In the genomic region with DNA sequence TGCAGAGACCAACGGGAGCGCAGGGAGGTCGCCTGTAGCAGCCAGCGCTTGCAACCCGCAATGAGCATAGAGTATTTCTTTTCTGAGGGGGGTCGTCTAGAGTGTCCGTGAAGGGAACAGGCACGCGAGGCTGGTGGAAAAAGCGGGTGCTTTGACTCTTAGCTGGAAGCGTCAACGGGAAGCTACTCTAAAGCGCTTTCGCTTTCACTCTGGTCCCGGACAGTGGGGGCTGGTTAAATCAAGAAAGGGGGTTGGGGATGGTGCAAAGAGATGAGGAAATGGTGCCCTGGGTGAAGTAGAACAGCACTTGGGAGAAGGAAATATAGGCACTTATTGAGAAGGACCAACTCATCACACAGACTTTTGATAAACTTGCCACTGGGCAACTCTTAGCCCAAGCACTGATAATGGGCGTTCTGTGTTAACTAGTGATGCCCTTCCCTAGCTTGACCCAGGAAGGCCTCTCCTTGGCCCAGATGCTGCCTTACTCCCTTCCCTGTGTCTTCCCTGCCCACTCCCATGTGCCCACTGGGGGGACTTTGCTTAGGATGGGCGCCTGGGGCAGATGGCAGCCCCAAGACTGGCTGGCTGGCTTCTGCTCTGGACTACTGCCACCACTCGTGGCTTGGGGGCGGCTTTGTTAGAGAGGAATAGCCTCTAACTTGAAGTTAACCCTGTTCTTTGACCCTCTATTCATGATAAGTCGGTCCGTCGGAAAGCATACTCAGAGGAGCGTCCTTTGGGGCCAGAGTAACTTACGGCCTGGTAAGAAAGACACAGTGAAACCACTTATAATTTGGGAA, we compare ENCODE assay signal across 8 cellular contexts. TPM values are rescaled to one million over a fixed set of nuclear protein-coding genes. Genes with fewer than 3 reads are reported as not detected.
DNase-seq lines count a peak whose midpoint lies in the region; ATAC-seq, FAIRE-seq and TF ChIP-seq lines count a peak whose summit lies in the region.

No MANE protein-coding gene starts in this region.

- CTCF ChIA-PET in activated naive CD4-positive, alpha-beta T cell treated with anti-CD3 and anti-CD28 coated beads, Interleukin-2, amount 10 ng/mL, durations not matched to agents 7 days and 5 days (lab: Charles Lee), result interaction anchor here (0.6 to 8.0 kb wide), 12 partner anchors 10 to 130 kb away, joined by 3 to 158 read pairs (median 5); a partner anchor contains a TSS
- CTCF ChIA-PET in HEK293T (lab: Yijun Ruan, JAX), result interaction anchor here (2.0 to 3.9 kb wide), 2 partner anchors 14 to 16 kb away, joined by 10 to 41 read pairs; a partner anchor contains a TSS

- intact Hi-C loops in head of caudate nucleus (cut with DNase I), result no loop called here
- intact Hi-C loops in pancreas (cut with DNase I), result no loop called here

- no peaks in the 10 kb centered on the region for H3K36me3 ChIP-seq in NT2/D1 (ENCODE audit: insufficient read depth, insufficient read length, low read length)
- no peaks in the 10 kb centered on the region for H3K36me3 ChIP-seq in pancreas

- POLR2A ChIA-PET in HEK293T (lab: Yijun Ruan, JAX), result interaction anchor here (2.2 to 5.3 kb wide), 4 partner anchors 10 to 118 kb away, joined by 4 to 54 read pairs (median 18); a partner anchor contains a TSS

- ATAC-seq in pancreas (peak in 3 of 4 donors; percentile 2 to 43 (median 37)), HG03139 (IDR thresholded peaks at IDR 0.05; ENCODE audit: unreplicated experiment) (no peak)

- no peaks in the 10 kb centered on the region for H3K27me3 Mint-ChIP-seq in activated naive CD4-positive, alpha-beta T cell treated with anti-CD3 and anti-CD28 coated beads, Interleukin-2, amount 10 ng/mL, durations not matched to agents 7 days and 5 days

- peak overlapping the region; percentile 96 for H3K4me3 Mint-ChIP-seq in activated naive CD4-positive, alpha-beta T cell treated with anti-CD3 and anti-CD28 coated beads, Interleukin-2, amount 10 ng/mL, durations not matched to agents 7 days and 5 days

- TF ChIP-seq CTCF in pancreas (IDR thresholded peaks at IDR 0.05), result no peak

- H3K4me3 ChIP-seq in NT2/D1 (ENCODE audit: insufficient read length, low read depth) (peak overlapping the region; percentile 40), pancreas (peak overlapping the region; percentile 60 to 98 (median 90))

- peak overlapping the region; percentile 85 to 98 (median 92) for H3K27ac ChIP-seq in pancreas

- peaks cover 65% of the 10 kb centered on the region for H3K4me1 Mint-ChIP-seq in activated naive CD4-positive, alpha-beta T cell treated with anti-CD3 and anti-CD28 coated beads, Interleukin-2, amount 10 ng/mL, durations not matched to agents 7 days and 5 days

- H3K9me3 ChIP-seq in NT2/D1 (ENCODE audit: insufficient read depth, low read length) (no peaks in the 10 kb centered on the region), pancreas (no peaks in the 10 kb centered on the region)

- FAIRE-seq in pancreas (lab: Jason Lieb, UNC), result no peak

- peak; percentile 59 for DNase-seq in EL
- peak; percentile 42 for DNase-seq in HCEC 1CT
- DNase-seq in NT2/D1 (ENCODE audit: low read depth, low spot score), result no peak
- peak; percentile 81 for DNase-seq in activated naive CD4-positive, alpha-beta T cell treated with anti-CD3 and anti-CD28 coated beads, Interleukin-2, amount 10 ng/mL, durations not matched to agents 7 days and 5 days
- DNase-seq in head of caudate nucleus, result peak in 24 of 42 donors; percentile 21 to 75 (median 44)
- DNase-seq in pancreas, result peak in 3 of 6 donors; percentile 19 to 55 (median 35)
- no peak for DNase-seq in HEK293T (ENCODE audit: extremely low spot score)

- 19 to 20% methylated on average over 22 to 24 of the region's 24 CpGs for WGBS in pancreas, 2 donors

- peaks cover 72% of the 10 kb centered on the region for H3K27me3 ChIP-seq in NT2/D1 (ENCODE audit: insufficient read depth, insufficient read length)
- H3K27me3 ChIP-seq in pancreas, result no peaks in the 10 kb centered on the region

- H3K9me3 Mint-ChIP-seq in activated naive CD4-positive, alpha-beta T cell treated with anti-CD3 and anti-CD28 coated beads, Interleukin-2, amount 10 ng/mL, durations not matched to agents 7 days and 5 days, result no peaks in the 10 kb centered on the region

- H3K4me1 ChIP-seq in NT2/D1 (ENCODE audit: insufficient read depth, insufficient read length) (no peaks in the 10 kb centered on the region), pancreas (peaks cover 0 to 10% (median 0%) of the 10 kb centered on the region in 3 donors)

- peaks cover 82% of the 10 kb centered on the region for H3K36me3 Mint-ChIP-seq in activated naive CD4-positive, alpha-beta T cell treated with anti-CD3 and anti-CD28 coated beads, Interleukin-2, amount 10 ng/mL, durations not matched to agents 7 days and 5 days

- peak overlapping the region; percentile 99 for H3K27ac Mint-ChIP-seq in activated naive CD4-positive, alpha-beta T cell treated with anti-CD3 and anti-CD28 coated beads, Interleukin-2, amount 10 ng/mL, durations not matched to agents 7 days and 5 days

- peak overlapping the region; percentile 61 for H3K9ac ChIP-seq in NT2/D1 (ENCODE audit: insufficient read length, low read depth)

TF ChIP-seq in HEK293T, 16 proteins besides CTCF, POLR2A, EP300 and RAD21:
- TF ChIP-seq NFRKB (IDR thresholded peaks at IDR 0.05) (no peak), CTBP1 (IDR thresholded peaks at IDR 0.05; ENCODE audit: borderline replicate concordance) (no peak), L3MBTL2 (conservative IDR thresholded peaks at IDR 0.05) (no peak), ELF4 (IDR thresholded peaks at IDR 0.05) (no peak), ZNF384 (IDR thresholded peaks at IDR 0.05) (no peak), SUZ12 (IDR thresholded peaks at IDR 0.05) (no peak), HDGF (IDR thresholded peaks at IDR 0.05; ENCODE audit: borderline replicate concordance) (no peak), FOXK2 (IDR thresholded peaks at IDR 0.05) (no peak)
TF ChIP-seq in HEK293T: peak in this region for 0.

RNA-seq across cellular contexts. Expression of a gene that starts 0.6 kb away (rescaled TPM):
- total RNA-seq in pancreas, result 10 to 100 TPM in 2 of 6 donors, 1 to 10 TPM in 4; 5.1 to 18.1 (median 5.8) TPM
- polyA plus RNA-seq in pancreas, result 10 to 100 TPM in 1 of 2 donors, 1 to 10 TPM in 1; 8.3 to 13.7 TPM

RNA-seq across cellular contexts. Expression of a gene that starts 1.1 kb away (rescaled TPM):
- 10 to 100 TPM in 5 of 6 donors, 1 to 10 TPM in 1; 7.8 to 32.1 (median 11.6) TPM for total RNA-seq in pancreas
- 10 to 100 TPM; 18.8 to 28.5 TPM for polyA plus RNA-seq in pancreas

RNA-seq across cellular contexts. Expression of a gene that starts 10.7 kb away (rescaled TPM):
- total RNA-seq in pancreas, result 10 to 100 TPM in 5 of 6 donors, 1 to 10 TPM in 1; 7.4 to 40.2 (median 11.8) TPM
- 10 to 100 TPM; 27.9 to 35.2 TPM for polyA plus RNA-seq in pancreas

RNA-seq across cellular contexts. Expression of a gene that starts 16.0 kb away (rescaled TPM):
- total RNA-seq in pancreas, result 10 to 100 TPM in 4 of 6 donors, 1 to 10 TPM in 2; 5.0 to 23.1 (median 12.2) TPM
- polyA plus RNA-seq in pancreas, result 10 to 100 TPM in 1 of 2 donors, 1 to 10 TPM in 1; 8.8 to 16.9 TPM

RNA-seq across cellular contexts. Expression of a gene that starts 37.8 kb away (rescaled TPM):
- total RNA-seq in pancreas, result under 1 TPM in 2 of 6 donors, not detected in 4; 0.21 to 0.87 TPM
- polyA plus RNA-seq in pancreas, result under 1 TPM; 0.38 to 0.53 TPM

Comparison
In these comparisons a context has a peak if more than half of its experiments do, and no peak if none do; other contexts are left out.
1. DNase-seq: peak in EL (single experiment), HCEC 1CT (single experiment), activated naive CD4-positive, alpha-beta T cell treated with anti-CD3 and anti-CD28 coated beads, Interleukin-2, amount 10 ng/mL, durations not matched to agents 7 days and 5 days (single experiment) and head of caudate nucleus (24 of 42); none in NT2/D1 (single experiment) and HEK293T (single experiment).